Comparison of ENCODE assay signal across 8 cellular contexts in genomic region chr22:45163074-45163416, GRCh38. TPM values are rescaled to one million over a fixed set of nuclear protein-coding genes. Genes with fewer than 3 reads are reported as not detected.
DNase-seq lines count a peak whose midpoint lies in the region; ATAC-seq and TF ChIP-seq lines count a peak whose summit lies in the region.

No MANE protein-coding gene starts in this region.

- no peaks in the 10 kb centered on the region for H3K9me3 Mint-ChIP-seq in activated B cell treated with CpG ODN at 0.5 μM for 24 hours

- peaks cover 38% of the 10 kb centered on the region for H3K4me1 Mint-ChIP-seq in activated B cell treated with CpG ODN at 0.5 μM for 24 hours

- DNase-seq in NCI-H748 (lab: John Stamatoyannopoulos, UW; ENCODE audit: unreplicated experiment): peak; percentile 65
- no peak for DNase-seq in NCI-H748 treated with DMSO at 0.1 percent for 48 hours (lab: John Stamatoyannopoulos, UW)
- no peak for DNase-seq in activated B cell treated with CpG ODN at 0.5 μM for 24 hours
- peak; percentile 36 for DNase-seq in germinal center (ENCODE audit: low spot score)
- no peak for DNase-seq in omental fat pad (ENCODE audit: low spot score)
- DNase-seq in DMS114 treated with DMSO at 0.1 percent for 48 hours (lab: John Stamatoyannopoulos, UW; ENCODE audit: unreplicated experiment): no peak
- no peak for DNase-seq in NCI-H2196 treated with DMSO at 0.1 percent for 48 hours (lab: John Stamatoyannopoulos, UW; ENCODE audit: unreplicated experiment)

- ATAC-seq in HG03439 (IDR thresholded peaks at IDR 0.05; ENCODE audit: unreplicated experiment): peak; percentile 4
- peak; percentile 43 for ATAC-seq in activated B cell treated with CpG ODN at 0.5 μM for 24 hours (ENCODE audit: low read depth)
- ATAC-seq in omental fat pad (ENCODE audit: low FRiP score): peak; percentile 17

- H3K36me3 Mint-ChIP-seq in activated B cell treated with CpG ODN at 0.5 μM for 24 hours (ENCODE audit: low read depth): peaks cover 20% of the 10 kb centered on the region

- peak overlapping the region; percentile 90 for H3K27ac Mint-ChIP-seq in activated B cell treated with CpG ODN at 0.5 μM for 24 hours

- TF ChIP-seq CTCF in activated B cell treated with CpG ODN at 0.5 μM for 24 hours (IDR thresholded peaks at IDR 0.05) (no peak), omental fat pad (IDR thresholded peaks at IDR 0.05) (no peak)

- H3K27me3 Mint-ChIP-seq in activated B cell treated with CpG ODN at 0.5 μM for 24 hours: no peaks in the 10 kb centered on the region

- intact Hi-C loops in activated B cell treated with CpG ODN at 0.5 μM for 24 hours (cut with micrococcal nuclease): loop anchor here (1.0 to 10.0 kb wide), 5 partner anchors 54 to 272 kb away; partner anchors contain the start of genes FAM118A and KIAA0930

- H3K4me3 Mint-ChIP-seq in activated B cell treated with CpG ODN at 0.5 μM for 24 hours: peak overlapping the region; percentile 97

- POLR2A ChIA-PET in activated B cell treated with CpG ODN at 0.5 μM for 24 hours (lab: Charles Lee): interaction anchor here (0.6 to 1.6 kb wide), 6 partner anchors 10 to 891 kb away, joined by 3 to 20 read pairs (median 5); no protein-coding TSS in a partner anchor

- CTCF ChIA-PET in activated B cell treated with CpG ODN at 0.5 μM for 24 hours (lab: Charles Lee): no interaction called here

RNA-seq across cellular contexts. Expression of gene NUP50, which starts 0.7 kb away (rescaled TPM):
- total RNA-seq in activated B cell treated with CpG ODN at 0.5 μM for 24 hours: 91.2 and 112 TPM in 2 replicates
- 10 to 100 TPM; 33.9 to 66.5 (median 57.7) TPM for total RNA-seq in omental fat pad

Comparison
In these comparisons a context has a peak if more than half of its experiments do, and no peak if none do; other contexts are left out.
1. DNase-seq: peak in NCI-H748 (single experiment) and germinal center (single experiment); none in NCI-H748 treated with DMSO at 0.1 percent for 48 hours (single experiment), activated B cell treated with CpG ODN at 0.5 μM for 24 hours (single experiment), omental fat pad (single experiment), DMS114 treated with DMSO at 0.1 percent for 48 hours (single experiment) and NCI-H2196 treated with DMSO at 0.1 percent for 48 hours (single experiment).
2. Peak in every context shown above with its lines, with median percentiles within 50 percentile points of each other: ATAC-seq.